In the genomic region with DNA sequence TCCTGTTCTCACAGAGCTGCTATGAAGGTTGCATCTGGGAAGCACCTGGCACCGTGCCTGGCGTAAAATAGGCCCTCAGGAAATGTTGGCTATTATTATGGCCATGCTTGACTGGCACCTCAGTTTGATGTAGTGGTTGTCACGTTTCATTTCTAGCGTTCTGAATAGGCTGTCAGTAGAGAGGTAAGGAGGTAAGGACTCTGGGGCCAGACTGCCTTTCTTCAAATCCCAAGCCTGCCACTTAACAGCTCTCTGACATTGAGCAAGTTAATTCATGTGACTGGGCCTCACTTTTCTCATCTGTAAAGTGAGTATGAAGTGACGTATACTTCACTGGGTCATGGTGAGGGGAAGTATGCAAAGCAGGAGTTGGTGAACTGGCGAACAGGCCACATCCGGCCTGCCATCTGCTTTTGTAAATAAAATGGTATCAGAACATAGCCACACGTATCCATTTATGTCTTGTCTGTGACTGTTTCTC, we compare ENCODE assay signal across 8 cellular contexts.
A peak's percentile ranks its signal among the peaks of the same experiment; 100 is the strongest.
DNase-seq lines count a peak whose midpoint lies in the region; ATAC-seq, FAIRE-seq and TF ChIP-seq lines count a peak whose summit lies in the region.

No MANE protein-coding gene starts in this region.

- H3K27me3 Mint-ChIP-seq in CD14-positive monocyte (ENCODE audit: low read depth in 3 of 3) (peaks cover 0 to 5% (median 2%) of the 10 kb centered on the region in 3 donors), endodermal cell (ENCODE audit: insufficient read depth) (no peaks in the 10 kb centered on the region)

- H3K9ac ChIP-seq in mesenchymal stem cell (ENCODE audit: low read length) (no peak overlapping the region), endodermal cell (ENCODE audit: extremely low read depth, low read length, poor library complexity, severe bottlenecking) (no peak overlapping the region)

- ATAC-seq in GM18858 (IDR thresholded peaks at IDR 0.05; ENCODE audit: unreplicated experiment) (peak; percentile 71), HG02678 (IDR thresholded peaks at IDR 0.05; ENCODE audit: unreplicated experiment) (peak; percentile 80)

- no peaks in the 10 kb centered on the region for H3K79me1 ChIP-seq in mesenchymal stem cell (replicated peaks; ENCODE audit: low read length, poor library complexity, severe bottlenecking)

- TF ChIP-seq CTCF in CD14-positive monocyte (IDR thresholded peaks at IDR 0.05) = no peak
- TF ChIP-seq CTCF in endodermal cell (conservative IDR thresholded peaks at IDR 0.05) = no peak

- peaks cover 0 to 2% (median 0%) of the 10 kb centered on the region in 7 donors for H3K9me3 Mint-ChIP-seq in CD14-positive monocyte
- H3K9me3 Mint-ChIP-seq in endodermal cell = no peaks in the 10 kb centered on the region

- no peak overlapping the region for H2BK5ac ChIP-seq in mesenchymal stem cell (ENCODE audit: low read depth, low read length, poor library complexity, severe bottlenecking)

- no peak overlapping the region for H3K4me2 ChIP-seq in mesenchymal stem cell (ENCODE audit: low read length, poor library complexity, severe bottlenecking)

- intact Hi-C loops in CD14-positive monocyte (cut with micrococcal nuclease) = no loop called here

- H3K18ac ChIP-seq in mesenchymal stem cell (ENCODE audit: low read depth in 1 of 2, low read length in 2 of 2) = peak overlapping the region; percentile 80 to 94

- no peak overlapping the region for H3K27ac ChIP-seq in mesenchymal stem cell (ENCODE audit: low read length, poor library complexity, severe bottlenecking)
- no peak overlapping the region for H3K27ac ChIP-seq in endodermal cell (ENCODE audit: low read depth, low read length)
- peak overlapping the region in 1 of 2 donors; percentile 71 for H3K27ac ChIP-seq in small intestine (ENCODE audit: low read depth in 1 of 2, low read length in 1 of 2)

- 75% methylated on average over 6 of the region's 8 CpGs for WGBS in mesenchymal stem cell
- 90 to 95% methylated on average over 7 to 8 of the region's 8 CpGs for WGBS in endodermal cell (ENCODE audit: insufficient coverage in 1 of 2, insufficient read length in 1 of 2), 2 experiments
- WGBS in small intestine, 3 donors = 71 to 78% (median 76%) methylated on average over 8 of the region's 8 CpGs

- H3K4me3 ChIP-seq in mesenchymal stem cell (ENCODE audit: insufficient read depth in 1 of 2, low read depth in 1 of 2, low read length in 2 of 2) (no peak overlapping the region), endodermal cell (ENCODE audit: low read length) (no peak overlapping the region), small intestine (ENCODE audit: low read depth in 1 of 2, low read length in 2 of 2) (no peak overlapping the region)

- no peaks in the 10 kb centered on the region for H3K9me3 ChIP-seq in mesenchymal stem cell (ENCODE audit: control insufficient read depth, low read length)
- no peaks in the 10 kb centered on the region for H3K9me3 ChIP-seq in endodermal cell (ENCODE audit: control insufficient read depth, low read length)
- H3K9me3 ChIP-seq in small intestine (ENCODE audit: control insufficient read depth, low read depth) = no peaks in the 10 kb centered on the region

- peak overlapping the region; percentile 98 for H4K91ac ChIP-seq in mesenchymal stem cell (ENCODE audit: low read length)

- peaks cover 25% of the 10 kb centered on the region for H3K4me1 ChIP-seq in mesenchymal stem cell (ENCODE audit: control insufficient read depth, insufficient read depth, low read depth, low read length)
- H3K4me1 ChIP-seq in endodermal cell (ENCODE audit: control insufficient read depth, insufficient read depth, low read length) = peaks cover 15% of the 10 kb centered on the region
- H3K4me1 ChIP-seq in small intestine (ENCODE audit: control insufficient read depth in 2 of 2, insufficient read depth in 1 of 2, low read depth in 1 of 2, low read length in 1 of 2) = no peaks in the 10 kb centered on the region

- peak overlapping the region; percentile 97 for H4K8ac ChIP-seq in mesenchymal stem cell (ENCODE audit: low read length)

- H3K36me3 Mint-ChIP-seq in CD14-positive monocyte (no peaks in the 10 kb centered on the region), endodermal cell (ENCODE audit: low read depth) (no peaks in the 10 kb centered on the region)

- no peak overlapping the region for H3K4me3 Mint-ChIP-seq in CD14-positive monocyte
- H3K4me3 Mint-ChIP-seq in endodermal cell = no peak overlapping the region

- H2BK120ac ChIP-seq in mesenchymal stem cell (ENCODE audit: low read depth, low read length) = peak overlapping the region; percentile 85

- H3K36me3 ChIP-seq in mesenchymal stem cell (ENCODE audit: control insufficient read depth in 1 of 2, insufficient read depth in 2 of 2, low read depth in 1 of 2, low read length in 2 of 2) (no peaks in the 10 kb centered on the region), endodermal cell (ENCODE audit: control insufficient read depth, insufficient read depth, low read length) (no peaks in the 10 kb centered on the region), small intestine (ENCODE audit: control insufficient read depth in 2 of 2, insufficient read depth in 2 of 2, low read length in 2 of 2) (no peaks in the 10 kb centered on the region)

- H3K4me1 Mint-ChIP-seq in CD14-positive monocyte (peaks cover 10% of the 10 kb centered on the region), endodermal cell (peaks cover 32% of the 10 kb centered on the region)

- no peak overlapping the region for H2AFZ ChIP-seq in mesenchymal stem cell (ENCODE audit: low read depth, low read length)

- H2BK15ac ChIP-seq in mesenchymal stem cell (ENCODE audit: low read depth, poor library complexity, severe bottlenecking) = peak overlapping the region; percentile 29

- no peak overlapping the region for H3K23ac ChIP-seq in mesenchymal stem cell (ENCODE audit: low read length in 2 of 2)

- no peak overlapping the region for H2AK5ac ChIP-seq in mesenchymal stem cell (ENCODE audit: low read length, severe bottlenecking)

- H3K27ac Mint-ChIP-seq in CD14-positive monocyte = no peak overlapping the region
- no peak overlapping the region for H3K27ac Mint-ChIP-seq in endodermal cell

- H2BK12ac ChIP-seq in mesenchymal stem cell (ENCODE audit: low read length in 2 of 2) = peak overlapping the region; percentile 60 to 80

- peak overlapping the region; percentile 87 to 94 for H3K4ac ChIP-seq in mesenchymal stem cell (ENCODE audit: low read depth in 1 of 2, low read length in 2 of 2)

- no peaks in the 10 kb centered on the region for H3K27me3 ChIP-seq in mesenchymal stem cell (ENCODE audit: control insufficient read depth in 1 of 2, insufficient read depth in 1 of 2, low read length in 2 of 2)
- H3K27me3 ChIP-seq in endodermal cell (ENCODE audit: control insufficient read depth, insufficient read depth, low read length, poor library complexity, severe bottlenecking) = no peaks in the 10 kb centered on the region
- H3K27me3 ChIP-seq in small intestine (ENCODE audit: control insufficient read depth in 2 of 2, insufficient read depth in 2 of 2, low read length in 2 of 2) = no peaks in the 10 kb centered on the region

- DNase-seq in NCI-H2107 (lab: John Stamatoyannopoulos, UW) = peak; percentile 82
- peak; percentile 78 for DNase-seq in mesenchymal stem cell
- no peak for DNase-seq in CD14-positive monocyte (ENCODE audit: low spot score)
- DNase-seq in activated T-cell treated with anti-CD3 and anti-CD28 coated beads, Interleukin-2, amount 50 U/mL, for 1 hour = no peak
- no peak for DNase-seq in endodermal cell
- DNase-seq in small intestine = no peak

- no peak for FAIRE-seq in small intestine (lab: Jason Lieb, UNC)

- H3K14ac ChIP-seq in mesenchymal stem cell (ENCODE audit: low read length in 2 of 2) = peak overlapping the region in 1 of 2 experiments; percentile 5

Comparison
In these comparisons a context has a peak if more than half of its experiments do, and no peak if none do; other contexts are left out.
1. DNase-seq: peak in NCI-H2107 (single experiment) and mesenchymal stem cell (single experiment); none in CD14-positive monocyte (single experiment), activated T-cell treated with anti-CD3 and anti-CD28 coated beads, Interleukin-2, amount 50 U/mL, for 1 hour (single experiment), endodermal cell (single experiment) and small intestine (single experiment).